Comparison of ENCODE assay signal across 32 cellular contexts in the genomic region with DNA sequence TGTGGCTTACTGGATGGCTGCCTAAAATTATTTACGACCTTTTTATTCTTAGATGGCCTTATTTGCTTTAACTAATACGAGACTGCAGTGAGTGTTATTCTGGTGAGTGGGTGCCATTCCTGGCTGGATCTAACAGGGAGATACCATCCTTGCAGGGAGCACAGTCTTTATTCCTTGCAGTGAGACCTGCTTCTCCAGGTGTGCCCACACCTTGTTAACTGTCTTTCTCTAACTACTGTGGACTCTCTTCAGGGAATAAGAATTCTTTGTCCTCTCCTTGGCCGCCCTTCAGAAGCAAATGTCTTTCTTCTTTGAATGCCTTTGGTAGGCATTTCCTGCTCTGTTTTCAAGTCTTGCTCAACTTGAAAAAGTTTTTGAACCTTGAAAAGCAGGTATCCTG. TPM values are rescaled to one million over a fixed set of nuclear protein-coding genes. Genes with fewer than 3 reads are reported as not detected.
"Had no signal": no experiment of that assay in that cellular context is flagged by ENCODE, and none has a peak within 500 bp of the region (broad histone marks: within the 10 kb centered on the region; RNA-seq: fewer than 3 reads in every experiment).

No MANE protein-coding gene starts in this region.

- H3K4me3 Mint-ChIP-seq: activated CD8-positive, alpha-beta T cell treated with anti-CD3 and anti-CD28 coated beads for 36 hours; activated naive CD4-positive, alpha-beta T cell treated with anti-CD3 and anti-CD28 coated beads for 36 hours; activated naive CD4-positive, alpha-beta T cell treated with anti-CD3 and anti-CD28 coated beads, Interleukin-2, amount 50 U/mL, for 24 hours; activated naive CD8-positive, alpha-beta T cell treated with anti-CD3 and anti-CD28 coated beads for 36 hours; activated naive CD8-positive, alpha-beta T cell treated with anti-CD3 and anti-CD28 coated beads, Interleukin-2, amount 50 U/mL, for 24 hours; activated T-cell treated with anti-CD3 and anti-CD28 coated beads, Interleukin-2, amount 50 U/mL, for 4 hours; activated T-helper 17 cell treated with anti-CD3 and anti-CD28 coated beads, Interleukin-2, amount 50 U/mL, for 72 hours; brain; central memory CD8-positive, alpha-beta T cell; effector memory CD8-positive, alpha-beta T cell; T-helper 17 cell; T-helper 2 cell treated with Interferon-gamma antibody and Interleukin-4, amounts not matched to agents 5 μg/mL and 100 μg/mL, for 36 hours had no signal

- H3K27ac Mint-ChIP-seq: activated CD8-positive, alpha-beta T cell treated with anti-CD3 and anti-CD28 coated beads for 36 hours; activated naive CD4-positive, alpha-beta T cell treated with anti-CD3 and anti-CD28 coated beads for 36 hours; activated naive CD4-positive, alpha-beta T cell treated with anti-CD3 and anti-CD28 coated beads, Interleukin-2, amount 50 U/mL, for 24 hours; activated naive CD8-positive, alpha-beta T cell treated with anti-CD3 and anti-CD28 coated beads for 36 hours; activated naive CD8-positive, alpha-beta T cell treated with anti-CD3 and anti-CD28 coated beads, Interleukin-2, amount 50 U/mL, for 24 hours; activated T-helper 17 cell treated with anti-CD3 and anti-CD28 coated beads, Interleukin-2, amount 50 U/mL, for 72 hours; brain; effector memory CD8-positive, alpha-beta T cell; T-helper 17 cell; T-helper 2 cell treated with Interferon-gamma antibody and Interleukin-4, amounts not matched to agents 5 μg/mL and 100 μg/mL, for 36 hours had no signal

- H3K4me1 Mint-ChIP-seq: activated naive CD4-positive, alpha-beta T cell treated with anti-CD3 and anti-CD28 coated beads, Interleukin-2, amount 50 U/mL, for 24 hours; activated naive CD8-positive, alpha-beta T cell treated with anti-CD3 and anti-CD28 coated beads for 36 hours; activated naive CD8-positive, alpha-beta T cell treated with anti-CD3 and anti-CD28 coated beads, Interleukin-2, amount 50 U/mL, for 24 hours; activated T-helper 17 cell treated with anti-CD3 and anti-CD28 coated beads, Interleukin-2, amount 50 U/mL, for 72 hours; T-helper 17 cell had no signal

- H3K9me3 ChIP-seq: ascending aorta, breast epithelium, esophagus muscularis mucosa, gastrocnemius medialis had no signal

- H3K27me3 Mint-ChIP-seq: activated CD8-positive, alpha-beta T cell treated with anti-CD3 and anti-CD28 coated beads for 36 hours; activated naive CD8-positive, alpha-beta T cell treated with anti-CD3 and anti-CD28 coated beads for 36 hours; activated naive CD8-positive, alpha-beta T cell treated with anti-CD3 and anti-CD28 coated beads, Interleukin-2, amount 50 U/mL, for 24 hours; brain had no signal

- H3K27ac ChIP-seq: ascending aorta, breast epithelium, cardiac muscle cell, esophagus muscularis mucosa, foreskin keratinocyte, gastrocnemius medialis, WERI-Rb-1 had no signal

- H3K36me3 Mint-ChIP-seq: activated naive CD4-positive, alpha-beta T cell treated with anti-CD3 and anti-CD28 coated beads, Interleukin-2, amount 50 U/mL, for 24 hours; activated naive CD8-positive, alpha-beta T cell treated with anti-CD3 and anti-CD28 coated beads for 36 hours; brain had no signal

- H3K9me3 Mint-ChIP-seq: activated CD8-positive, alpha-beta T cell treated with anti-CD3 and anti-CD28 coated beads for 36 hours; activated naive CD4-positive, alpha-beta T cell treated with anti-CD3 and anti-CD28 coated beads for 36 hours; activated naive CD4-positive, alpha-beta T cell treated with anti-CD3 and anti-CD28 coated beads, Interleukin-2, amount 50 U/mL, for 24 hours; activated naive CD8-positive, alpha-beta T cell treated with anti-CD3 and anti-CD28 coated beads for 36 hours; activated naive CD8-positive, alpha-beta T cell treated with anti-CD3 and anti-CD28 coated beads, Interleukin-2, amount 50 U/mL, for 24 hours; activated T-cell treated with anti-CD3 and anti-CD28 coated beads, Interleukin-2, amount 50 U/mL, for 4 hours; activated T-helper 17 cell treated with anti-CD3 and anti-CD28 coated beads, Interleukin-2, amount 50 U/mL, for 72 hours; brain; central memory CD8-positive, alpha-beta T cell; effector memory CD8-positive, alpha-beta T cell; T-helper 2 cell treated with Interferon-gamma antibody and Interleukin-4, amounts not matched to agents 5 μg/mL and 100 μg/mL, for 36 hours had no signal

- DNase-seq: activated CD4-positive, alpha-beta T cell treated with anti-CD3 and anti-CD28 coated beads for 1 hour; activated CD4-positive, alpha-beta T cell treated with anti-CD3 and anti-CD28 coated beads for 48 hours; activated CD4-positive, alpha-beta T cell treated with anti-CD3 and anti-CD28 coated beads, Interleukin-2, amount 50 U/mL, for 1 hour; activated CD4-positive, alpha-beta T cell treated with anti-CD3 and anti-CD28 coated beads, Interleukin-2, amount 50 U/mL, for 48 hours; activated CD8-positive, alpha-beta memory T cell treated with anti-CD3 and anti-CD28 coated beads for 24 hours; activated CD8-positive, alpha-beta T cell treated with anti-CD3 and anti-CD28 coated beads for 36 hours; activated effector memory CD4-positive, alpha-beta T cell treated with Interleukin-2 at 50 U/mL for 16 hours; activated naive CD4-positive, alpha-beta T cell treated with anti-CD3 and anti-CD28 coated beads for 36 hours; activated naive CD8-positive, alpha-beta T cell treated with anti-CD3 and anti-CD28 coated beads for 36 hours; activated naive CD8-positive, alpha-beta T cell treated with anti-CD3 and anti-CD28 coated beads, Interleukin-2, amount 50 U/mL, for 24 hours; activated T-cell treated with anti-CD3 and anti-CD28 coated beads, Interleukin-2, amount 50 U/mL, for 4 hours; cortex of kidney; dermis blood vessel endothelial cell; effector CD4-positive, alpha-beta T cell; effector memory CD8-positive, alpha-beta T cell; erythroblast; foreskin keratinocyte; gastrocnemius medialis; glutamatergic neuron; T-helper 1 cell; T-helper 17 cell; T1000; WERI-Rb-1 had no signal

- H3K27me3 ChIP-seq: ascending aorta, breast epithelium, cardiac muscle cell, esophagus muscularis mucosa, foreskin keratinocyte, gastrocnemius medialis had no signal

- ATAC-seq: activated CD8-positive, alpha-beta T cell treated with anti-CD3 and anti-CD28 coated beads for 36 hours; activated naive CD8-positive, alpha-beta T cell treated with anti-CD3 and anti-CD28 coated beads, Interleukin-2, amount 50 U/mL, for 24 hours; activated T-cell treated with anti-CD3 and anti-CD28 coated beads, Interleukin-2, amount 50 U/mL, for 4 hours; activated T-helper 17 cell treated with anti-CD3 and anti-CD28 coated beads, Interleukin-2, amount 50 U/mL, for 72 hours; effector memory CD8-positive, alpha-beta T cell; foreskin keratinocyte; gastrocnemius medialis; T-helper 17 cell had no signal

- H3K36me3 ChIP-seq: ascending aorta, breast epithelium, cardiac muscle cell, esophagus muscularis mucosa, gastrocnemius medialis, WERI-Rb-1 had no signal

- H3K4me1 ChIP-seq: ascending aorta, breast epithelium, foreskin keratinocyte, gastrocnemius medialis had no signal

- H3K4me3 ChIP-seq: ascending aorta, breast epithelium, cardiac muscle cell, esophagus muscularis mucosa, gastrocnemius medialis had no signal

RNA-seq across cellular contexts. Expression of gene STOX2, which starts 34.1 kb away (rescaled TPM):
- total RNA-seq: activated CD8-positive, alpha-beta T cell treated with anti-CD3 and anti-CD28 coated beads for 36 hours; activated naive CD4-positive, alpha-beta T cell treated with anti-CD3 and anti-CD28 coated beads for 36 hours; activated naive CD8-positive, alpha-beta T cell treated with anti-CD3 and anti-CD28 coated beads for 36 hours; activated T-cell treated with anti-CD3 and anti-CD28 coated beads, Interleukin-2, amount 50 U/mL, for 4 hours; activated T-helper 17 cell treated with anti-CD3 and anti-CD28 coated beads, Interleukin-2, amount 50 U/mL, for 72 hours had no signal
